17 cellular contexts compared by ENCODE assay signal in genomic region chr1:223000549-223001135, GRCh38.
DNase-seq lines count a peak whose midpoint lies in the region; ATAC-seq and TF ChIP-seq lines count a peak whose summit lies in the region.
"Had no signal": no experiment of that assay in that cellular context is flagged by ENCODE, and none has a peak within 500 bp of the region (broad histone marks: within the 10 kb centered on the region; RNA-seq: fewer than 3 reads in every experiment).

No MANE protein-coding gene starts in this region.

- 26% methylated on average over 1 of the region's 1 CpG for WGBS in right lobe of liver (ENCODE audit: insufficient coverage, low coverage, low lambda C conversion rate, missing lambda C conversion rate)
- 59 to 77% methylated on average over 1 of the region's 1 CpG for WGBS in transverse colon (ENCODE audit: low coverage in 1 of 2), 2 donors

- ATAC-seq in esophagus mucosa = peak; percentile 27
- peak; percentile 90 to 94 (median 92) for ATAC-seq in right lobe of liver
- no peak for ATAC-seq in GM19455 (IDR thresholded peaks at IDR 0.05; ENCODE audit: unreplicated experiment)
- ATAC-seq: Right ventricle myocardium inferior had no signal

- H3K4me1 ChIP-seq in right lobe of liver (peaks cover 0 to 20% (median 2%) of the 10 kb centered on the region in 4 donors), transverse colon (peaks cover 0 to 18% (median 4%) of the 10 kb centered on the region in 4 donors)
- H3K4me1 ChIP-seq: BE2C had no signal

- H3K9me3 ChIP-seq in right lobe of liver = no peaks in the 10 kb centered on the region
- H3K9me3 ChIP-seq in transverse colon = no peaks in the 10 kb centered on the region
- H3K9me3 ChIP-seq: BE2C, HAP-1 had no signal

- peak overlapping the region in 2 of 3 donors; percentile 50 to 63 for H3K27ac ChIP-seq in right lobe of liver
- H3K27ac ChIP-seq in transverse colon = peak overlapping the region in 3 of 4 donors; percentile 32 to 53 (median 53)
- H3K27ac ChIP-seq: HL-60 had no signal

- TF ChIP-seq CTCF in right lobe of liver (IDR thresholded peaks at IDR 0.05) (no peak), transverse colon (IDR thresholded peaks at IDR 0.05) (no peak)

- no peak overlapping the region for H3K4me3 ChIP-seq in right lobe of liver
- H3K4me3 ChIP-seq in transverse colon = no peak overlapping the region
- H3K4me3 ChIP-seq: HAP-1 had no signal

- in situ Hi-C loops in transverse colon (cut with MboI; ENCODE audit: low pct_ligation_motif_present in 1 of 4, low pct_unique_long_range_greater_than_20kb in 1 of 4, low sequenced_read_pairs in 3 of 4) = no loop called here

- DNase-seq in NCI-H82 (lab: John Stamatoyannopoulos, UW) (peak; percentile 61), NCI-H82 treated with DMSO at 0.1 percent for 48 hours (lab: John Stamatoyannopoulos, UW; ENCODE audit: unreplicated experiment) (no peak), right lobe of liver (peak in 1 of 3 donors; percentile 63), transverse colon (no peak), NCI-H2196 treated with DMSO at 0.1 percent for 48 hours (lab: John Stamatoyannopoulos, UW; ENCODE audit: unreplicated experiment) (no peak), mesenteric fat pad (ENCODE audit: low spot score) (no peak)
- DNase-seq: BE2C; CD4-positive, CD25-positive, alpha-beta regulatory T cell; COR-L47; Kasumi-1; NCI-H1092 treated with DMSO at 0.1 percent for 48 hours; NCI-H2227 treated with DMSO at 0.1 percent for 48 hours had no signal

- TF ChIP-seq EP300 in transverse colon (IDR thresholded peaks at IDR 0.05; ENCODE audit: low read depth) = no peak

- H3K27me3 ChIP-seq in right lobe of liver = no peaks in the 10 kb centered on the region
- no peaks in the 10 kb centered on the region for H3K27me3 ChIP-seq in transverse colon
- H3K27me3 ChIP-seq: BE2C had no signal

- intact Hi-C loops in right lobe of liver (cut with DNase I) = no loop called here
- intact Hi-C loops in transverse colon (cut with DNase I; ENCODE audit: low total_unique reads) = no loop called here

- H3K36me3 ChIP-seq in right lobe of liver (peaks cover 0 to 4% (median 0%) of the 10 kb centered on the region in 4 donors), transverse colon (peaks cover 0 to 5% (median 0%) of the 10 kb centered on the region in 4 donors)
- H3K36me3 ChIP-seq: BE2C, HAP-1 had no signal

- TF ChIP-seq POLR2A in right lobe of liver (IDR thresholded peaks at IDR 0.05) (no peak), transverse colon (IDR thresholded peaks at IDR 0.05) (no peak)
